8 cellular contexts compared by ENCODE assay signal in genomic region chrX:103686199-103687072, GRCh38. TPM values are rescaled to one million over a fixed set of nuclear protein-coding genes. Genes with fewer than 3 reads are reported as not detected.
DNase-seq lines count a peak whose midpoint lies in the region; ATAC-seq and TF ChIP-seq lines count a peak whose summit lies in the region.

TSS of gene MORF4L2 (minus strand) at chrX:103686699. CDS start at chrX:103677027, 9,672 bp downstream.

- TF ChIP-seq CTCF in GM13976 (IDR thresholded peaks at IDR 0.05; ENCODE audit: borderline replicate concordance, control extremely low read depth, extremely low read depth, insufficient read depth, missing control alignments) (no peak), progenitor cell of endocrine pancreas (IDR thresholded peaks at IDR 0.05; ENCODE audit: unreplicated experiment) (no peak)

- H3K4me1 ChIP-seq in urinary bladder (ENCODE audit: insufficient read depth): no peaks in the 10 kb centered on the region

- H3K27me3 Mint-ChIP-seq in progenitor cell of endocrine pancreas: no peaks in the 10 kb centered on the region

- H3K36me3 ChIP-seq in urinary bladder (ENCODE audit: insufficient read depth): no peaks in the 10 kb centered on the region

- H3K4me3 Mint-ChIP-seq in progenitor cell of endocrine pancreas (ENCODE audit: low read depth): no peak within 1 kb of the TSS

- under 1% methylated on average over 37 of the region's 37 CpGs for WGBS in urinary bladder

- DNase-seq in GM13976 (ENCODE audit: low spot score) (peak; percentile 66), NCI-H146 (lab: John Stamatoyannopoulos, UW) (peak; percentile 98), T-helper 1 cell (peak; percentile 71 to 96 (median 80)), amniotic stem cell (lab: John Stamatoyannopoulos, UW) (peak; percentile 91), left cardiac atrium (peak; percentile 90), progenitor cell of endocrine pancreas (ENCODE audit: low spot score, unreplicated experiment) (peak; percentile 77)

- peaks cover 8% of the 10 kb centered on the region for H3K36me3 Mint-ChIP-seq in progenitor cell of endocrine pancreas (ENCODE audit: insufficient read depth)

- peak within 1 kb of the TSS; percentile 93 for H3K27ac ChIP-seq in urinary bladder (ENCODE audit: low read depth)

- ATAC-seq in HG02852 (IDR thresholded peaks at IDR 0.05; ENCODE audit: unreplicated experiment) (peak; percentile 87), left cardiac atrium (peak; percentile 90 to 94)

- H3K4me3 ChIP-seq in urinary bladder (ENCODE audit: low read depth, low read length): peak within 1 kb of the TSS; percentile 50

- intact Hi-C loops in left cardiac atrium (cut with DNase I): loop anchor here in 1 of 2 donors (5.0 to 10.0 kb wide), 2 partner anchors 131 to 152 kb away; no protein-coding TSS in a partner anchor

- peak within 1 kb of the TSS; percentile 94 for H3K27ac Mint-ChIP-seq in progenitor cell of endocrine pancreas

- H3K4me1 Mint-ChIP-seq in progenitor cell of endocrine pancreas (ENCODE audit: low read depth): peaks cover 7% of the 10 kb centered on the region

- in situ Hi-C loops in GM13976 (cut with MboI; ENCODE audit: low sequenced_read_pairs, unreplicated experiment): no loop called here

- H3K9me3 Mint-ChIP-seq in progenitor cell of endocrine pancreas (ENCODE audit: low read depth): no peaks in the 10 kb centered on the region

RNA-seq across cellular contexts. Expression of gene MORF4L2, which starts in this region (rescaled TPM):
- total RNA-seq in left cardiac atrium: 100 to 1,000 TPM; 191 to 248 TPM
- 479 and 507 TPM in 2 replicates for total RNA-seq in progenitor cell of endocrine pancreas
- total RNA-seq in urinary bladder: 347 TPM
- 484 TPM for polyA plus RNA-seq in urinary bladder

Comparison
In these comparisons a context has a peak if more than half of its experiments do, and no peak if none do; other contexts are left out.
1. Peak in every context shown above with its lines: DNase-seq, ATAC-seq, H3K4me3 ChIP-seq and H3K27ac ChIP-seq.